Comparison of ENCODE assay signal across 23 cellular contexts in the genomic region with DNA sequence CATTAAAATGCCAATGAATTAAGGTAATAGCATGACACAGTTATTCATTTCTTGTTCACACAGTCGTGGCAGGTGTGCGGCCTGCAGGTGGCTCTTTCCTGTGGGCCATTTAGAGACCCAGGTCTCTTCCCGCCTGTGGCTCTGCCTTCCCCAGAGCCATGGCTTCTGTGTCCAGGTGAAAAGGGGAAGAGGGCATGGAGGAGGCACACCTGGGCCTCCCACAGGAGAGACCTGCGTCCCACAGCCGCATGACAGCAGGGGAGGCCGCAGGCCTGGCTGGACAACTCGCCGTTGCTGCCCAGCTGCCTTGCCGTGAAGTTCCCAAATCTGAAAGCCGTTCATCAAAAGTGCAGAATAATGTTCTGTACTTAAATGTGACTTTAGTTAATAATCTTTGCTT. TPM values are rescaled to one million over a fixed set of nuclear protein-coding genes. Genes with fewer than 3 reads are reported as not detected.
"Had no signal": no experiment of that assay in that cellular context is flagged by ENCODE, and none has a peak within 500 bp of the region (broad histone marks: within the 10 kb centered on the region; RNA-seq: fewer than 3 reads in every experiment).

No MANE protein-coding gene starts in this region.

- H2AFZ ChIP-seq: hepatocyte had no signal

- H3K4me3 ChIP-seq: hepatocyte, lower lobe of right lung, prostate gland, skin epidermis, tibial artery had no signal

- H3K79me2 ChIP-seq: hepatocyte had no signal

- H3K9me3 Mint-ChIP-seq: activated B cell treated with CpG ODN at 0.5 μM for 24 hours; activated CD4-positive, alpha-beta memory T cell treated with anti-CD3 and anti-CD28 coated beads for 36 hours; activated naive CD8-positive, alpha-beta T cell treated with anti-CD3 and anti-CD28 coated beads for 36 hours; mesothelial cell of epicardium; nephron had no signal

- DNase-seq: activated B cell treated with CpG ODN at 0.5 μM for 24 hours; activated CD4-positive, alpha-beta memory T cell treated with anti-CD3 and anti-CD28 coated beads for 36 hours; activated CD4-positive, alpha-beta T cell treated with anti-CD3 and anti-CD28 coated beads for 4 hours; activated naive CD4-positive, alpha-beta T cell; activated naive CD8-positive, alpha-beta T cell treated with anti-CD3 and anti-CD28 coated beads for 36 hours; activated T-cell treated with anti-CD3 and anti-CD28 coated beads for 4 hours; amniotic stem cell; foreskin keratinocyte; lower lobe of right lung; occipital lobe; right cardiac atrium; stimulated activated naive CD8-positive, alpha-beta T cell treated with anti-CD3 and anti-CD28 coated beads, Interleukin-15, Interleukin-2, amounts not matched to agents 100 U/mL and 50 U/mL, for 24 hours; substantia nigra; T-helper 9 cell; tibial artery had no signal

- H3K27me3 ChIP-seq: hepatocyte had no signal

- H3K36me3 ChIP-seq: lower lobe of right lung, prostate gland, tibial artery had no signal

- H3K9me3 ChIP-seq: lower lobe of right lung, prostate gland, tibial artery had no signal

- H3K4me1 Mint-ChIP-seq: activated B cell treated with CpG ODN at 0.5 μM for 24 hours; activated naive CD8-positive, alpha-beta T cell treated with anti-CD3 and anti-CD28 coated beads for 36 hours had no signal

- FAIRE-seq: keratinocyte had no signal

- H3K27ac ChIP-seq: epithelial cell of prostate, foreskin keratinocyte, hepatocyte, lower lobe of right lung, prostate gland, skin epidermis, tibial artery had no signal

- H3K4me3 Mint-ChIP-seq: activated B cell treated with CpG ODN at 0.5 μM for 24 hours; activated CD4-positive, alpha-beta memory T cell treated with anti-CD3 and anti-CD28 coated beads for 36 hours; activated naive CD8-positive, alpha-beta T cell treated with anti-CD3 and anti-CD28 coated beads for 36 hours; mesothelial cell of epicardium; nephron had no signal

- H3K4me1 ChIP-seq: foreskin keratinocyte, lower lobe of right lung, prostate gland, tibial artery had no signal

- H3K27ac Mint-ChIP-seq: activated B cell treated with CpG ODN at 0.5 μM for 24 hours; activated CD4-positive, alpha-beta memory T cell treated with anti-CD3 and anti-CD28 coated beads for 36 hours; activated naive CD8-positive, alpha-beta T cell treated with anti-CD3 and anti-CD28 coated beads for 36 hours; mesothelial cell of epicardium; nephron had no signal

- ATAC-seq: foreskin keratinocyte; lower lobe of right lung; stimulated activated naive CD8-positive, alpha-beta T cell treated with anti-CD3 and anti-CD28 coated beads, Interleukin-15, Interleukin-2, amounts not matched to agents 100 U/mL and 50 U/mL, for 24 hours had no signal

- H3K36me3 Mint-ChIP-seq: activated CD4-positive, alpha-beta memory T cell treated with anti-CD3 and anti-CD28 coated beads for 36 hours; activated naive CD8-positive, alpha-beta T cell treated with anti-CD3 and anti-CD28 coated beads for 36 hours; mesothelial cell of epicardium had no signal

- H3K4me2 ChIP-seq: hepatocyte had no signal

RNA-seq across cellular contexts. Expression of gene PLEKHG4B, which starts 14.4 kb away (rescaled TPM):
- total RNA-seq: activated B cell treated with CpG ODN at 0.5 μM for 24 hours; activated CD4-positive, alpha-beta memory T cell treated with anti-CD3 and anti-CD28 coated beads for 36 hours; dermis microvascular lymphatic vessel endothelial cell; foreskin keratinocyte had no signal
